Comparison of ENCODE assay signal across 13 cellular contexts in the genomic region with DNA sequence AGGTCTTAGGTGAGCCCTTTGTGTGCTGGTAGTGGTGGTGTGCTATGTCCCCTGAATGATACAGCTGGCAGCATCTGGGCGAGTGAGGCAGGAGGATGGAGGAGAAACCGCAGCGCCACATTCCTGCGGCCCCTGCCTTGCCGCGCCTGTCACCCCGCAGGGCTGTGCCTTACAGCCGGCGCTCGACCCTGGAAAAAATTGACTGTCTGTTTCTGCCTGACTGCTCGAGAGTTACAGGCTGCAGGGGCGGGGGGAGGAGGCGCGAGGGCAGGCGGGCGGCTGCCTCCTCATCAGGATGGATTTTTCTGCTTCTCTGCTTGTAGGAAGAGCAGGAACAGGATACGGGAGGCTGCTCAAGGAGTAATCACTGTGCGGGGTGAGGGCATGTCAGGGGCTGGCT.
A peak's percentile ranks its signal among the peaks of the same experiment; 100 is the strongest.
DNase-seq lines count a peak whose midpoint lies in the region; ATAC-seq and TF ChIP-seq lines count a peak whose summit lies in the region.
"Had no signal": no experiment of that assay in that cellular context is flagged by ENCODE, and none has a peak within 500 bp of the region (broad histone marks: within the 10 kb centered on the region; RNA-seq: fewer than 3 reads in every experiment).

No MANE protein-coding gene starts in this region.

- H3K4me3 ChIP-seq in BLaER1 treated with 17β-estradiol and CSF1 and Interleukin-3, amounts not matched to agents 10 nM and 100 nM = no peak overlapping the region
- H3K4me3 ChIP-seq in endodermal cell (ENCODE audit: low read length) (no peak overlapping the region), neuron (ENCODE audit: low read length) (peak overlapping the region; percentile 16), testis (no peak overlapping the region)

- H3K4me3 Mint-ChIP-seq in endodermal cell = no peak overlapping the region
- H3K4me3 Mint-ChIP-seq: activated naive CD8-positive, alpha-beta T cell treated with anti-CD3 and anti-CD28 coated beads, Interleukin-2, amount 10 ng/mL, durations not matched to agents 7 days and 5 days; natural killer cell had no signal

- no peak for TF ChIP-seq POLR2A in testis (IDR thresholded peaks at IDR 0.05)

- DNase-seq in NCI-H2171 treated with DMSO at 0.1 percent for 48 hours (lab: John Stamatoyannopoulos, UW) (peak; percentile 91), endodermal cell (peak; percentile 77), testis (no peak), T-helper 2 cell (no peak)
- DNase-seq: activated CD4-positive, alpha-beta T cell treated with anti-CD3 and anti-CD28 coated beads for 4 hours; activated naive CD8-positive, alpha-beta T cell treated with anti-CD3 and anti-CD28 coated beads, Interleukin-2, amount 10 ng/mL, durations not matched to agents 7 days and 5 days; DMS53; natural killer cell had no signal

- H3K4me2 ChIP-seq in BLaER1 treated with 17β-estradiol and CSF1 and Interleukin-3, amounts not matched to agents 10 nM and 100 nM = peak overlapping the region; percentile 43 to 80 (median 70)

- no peak for TF ChIP-seq CTCF in endodermal cell (conservative IDR thresholded peaks at IDR 0.05)
- no peak for TF ChIP-seq CTCF in testis (IDR thresholded peaks at IDR 0.05)

- no peaks in the 10 kb centered on the region for H3K36me3 ChIP-seq in BLaER1 treated with 17β-estradiol and CSF1 and Interleukin-3, amounts not matched to agents 10 nM and 100 nM
- H3K36me3 ChIP-seq in endodermal cell (ENCODE audit: control insufficient read depth, insufficient read depth, low read length) = no peaks in the 10 kb centered on the region
- no peaks in the 10 kb centered on the region for H3K36me3 ChIP-seq in neuron (ENCODE audit: insufficient read depth, low read length)
- H3K36me3 ChIP-seq in testis (ENCODE audit: low read depth, missing control alignments) = no peaks in the 10 kb centered on the region

- H4K20me1 ChIP-seq in BLaER1 treated with 17β-estradiol and CSF1 and Interleukin-3, amounts not matched to agents 10 nM and 100 nM = peaks cover 0 to 14% (median 0%) of the 10 kb centered on the region in 11 experiments; a peak in 6 of 22 replicates

- no peak overlapping the region for H3K27ac ChIP-seq in BLaER1 treated with 17β-estradiol and CSF1 and Interleukin-3, amounts not matched to agents 10 nM and 100 nM
- H3K27ac ChIP-seq in endodermal cell (ENCODE audit: low read depth, low read length) (no peak overlapping the region), testis (no peak overlapping the region)
- H3K27ac ChIP-seq: RWPE1 had no signal

- WGBS in endodermal cell (ENCODE audit: insufficient coverage in 1 of 2, insufficient read length in 1 of 2), 2 experiments = 0 to 23% methylated on average over 1 to 18 of the region's 18 CpGs
- WGBS in testis, 2 donors = 16 to 24% methylated on average over 18 of the region's 18 CpGs

- H3K27ac Mint-ChIP-seq in endodermal cell = no peak overlapping the region
- H3K27ac Mint-ChIP-seq: activated naive CD8-positive, alpha-beta T cell treated with anti-CD3 and anti-CD28 coated beads, Interleukin-2, amount 10 ng/mL, durations not matched to agents 7 days and 5 days; natural killer cell had no signal

- H2AFZ ChIP-seq in neuron (ENCODE audit: low read depth, low read length) = no peak overlapping the region

- intact Hi-C loops in testis (cut with DNase I; ENCODE audit: low total_unique reads) = no loop called here

- no peak for ATAC-seq in HG03175 (IDR thresholded peaks at IDR 0.05; ENCODE audit: unreplicated experiment)
- ATAC-seq in HG02642 (IDR thresholded peaks at IDR 0.05; ENCODE audit: poor library complexity, unreplicated experiment) = no peak
- ATAC-seq: natural killer cell had no signal

- peaks cover 13 to 19% (median 17%) of the 10 kb centered on the region in 10 experiments for H3K4me1 ChIP-seq in BLaER1 treated with 17β-estradiol and CSF1 and Interleukin-3, amounts not matched to agents 10 nM and 100 nM
- H3K4me1 ChIP-seq in endodermal cell (ENCODE audit: control insufficient read depth, insufficient read depth, low read length) (no peaks in the 10 kb centered on the region), neuron (ENCODE audit: insufficient read depth, low read length) (peaks cover 23% of the 10 kb centered on the region), testis (peaks cover 7% of the 10 kb centered on the region)

- peaks cover 2% of the 10 kb centered on the region for H3K9me3 Mint-ChIP-seq in endodermal cell
- H3K9me3 Mint-ChIP-seq: natural killer cell had no signal

- peaks cover 93% of the 10 kb centered on the region for H3K27me3 Mint-ChIP-seq in endodermal cell (ENCODE audit: insufficient read depth)

- H3K9ac ChIP-seq in BLaER1 treated with 17β-estradiol and CSF1 and Interleukin-3, amounts not matched to agents 10 nM and 100 nM = 0 out of 22 replicates have a peak overlapping the region, but pooled peaks of 3 of the 11 experiments have one; percentile 0 to 18 (median 7)
- H3K9ac ChIP-seq in endodermal cell (ENCODE audit: extremely low read depth, low read length, poor library complexity, severe bottlenecking) = no peak overlapping the region

- no peaks in the 10 kb centered on the region for H3K36me3 Mint-ChIP-seq in endodermal cell (ENCODE audit: low read depth)
- H3K36me3 Mint-ChIP-seq: activated naive CD8-positive, alpha-beta T cell treated with anti-CD3 and anti-CD28 coated beads, Interleukin-2, amount 10 ng/mL, durations not matched to agents 7 days and 5 days; natural killer cell had no signal

- H3K9me3 ChIP-seq in BLaER1 treated with 17β-estradiol and CSF1 and Interleukin-3, amounts not matched to agents 10 nM and 100 nM (replicated peaks in 1 of 11) = peaks cover 0 to 5% (median 0%) of the 10 kb centered on the region in 11 experiments; a peak in 2 of 22 replicates
- H3K9me3 ChIP-seq in endodermal cell (ENCODE audit: control insufficient read depth, low read length) (peaks cover 3% of the 10 kb centered on the region), neuron (ENCODE audit: low read length) (no peaks in the 10 kb centered on the region), testis (no peaks in the 10 kb centered on the region)

- H3K27me3 ChIP-seq in BLaER1 treated with 17β-estradiol and CSF1 and Interleukin-3, amounts not matched to agents 10 nM and 100 nM = peaks cover 3 to 31% (median 14%) of the 10 kb centered on the region in 11 experiments; a peak in 14 of 22 replicates
- H3K27me3 ChIP-seq in endodermal cell (ENCODE audit: control insufficient read depth, insufficient read depth, low read length, poor library complexity, severe bottlenecking) (peaks cover 96% of the 10 kb centered on the region), neuron (ENCODE audit: insufficient read depth, low read length) (no peaks in the 10 kb centered on the region), testis (no peaks in the 10 kb centered on the region)

- H3K4me1 Mint-ChIP-seq in endodermal cell = peaks cover 4% of the 10 kb centered on the region
- H3K4me1 Mint-ChIP-seq: activated naive CD8-positive, alpha-beta T cell treated with anti-CD3 and anti-CD28 coated beads, Interleukin-2, amount 10 ng/mL, durations not matched to agents 7 days and 5 days; natural killer cell had no signal

Comparison
In these comparisons a context has a peak if more than half of its experiments do, and no peak if none do; other contexts are left out.
1. DNase-seq: peak in NCI-H2171 treated with DMSO at 0.1 percent for 48 hours (single experiment) and endodermal cell (single experiment); none in testis (single experiment) and T-helper 2 cell (0 of 5).